Comparison of ENCODE assay signal across 13 cellular contexts in the genomic region with DNA sequence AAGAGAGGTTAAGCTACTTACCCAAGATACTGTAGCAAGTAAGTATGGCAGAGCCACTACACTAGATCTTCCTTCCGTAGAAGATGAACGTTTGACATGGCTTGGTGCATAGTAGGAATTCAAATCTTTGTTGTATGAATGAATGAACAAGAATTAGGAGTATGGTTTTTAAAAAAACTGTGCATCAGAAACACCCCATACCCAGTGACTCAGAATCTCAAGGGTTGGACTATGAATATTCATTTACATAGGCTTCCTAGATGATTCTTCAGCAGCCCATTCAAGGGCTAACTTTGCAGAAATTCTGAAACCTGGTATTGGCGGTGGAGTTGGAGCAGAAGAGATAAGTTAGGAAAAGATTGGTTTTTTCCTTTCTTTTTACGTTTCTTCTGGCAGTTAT. TPM values are rescaled to one million over a fixed set of nuclear protein-coding genes. Genes with fewer than 3 reads are reported as not detected.
DNase-seq lines count a peak whose midpoint lies in the region; ATAC-seq and TF ChIP-seq lines count a peak whose summit lies in the region.
"Had no signal": no experiment of that assay in that cellular context is flagged by ENCODE, and none has a peak within 500 bp of the region (broad histone marks: within the 10 kb centered on the region; RNA-seq: fewer than 3 reads in every experiment).

No MANE protein-coding gene starts in this region.

- no peaks in the 10 kb centered on the region for H3K9me2 ChIP-seq in GM23338 (ENCODE audit: insufficient read depth)

- peak overlapping the region; percentile 17 for H3K27ac ChIP-seq in CD4-positive, alpha-beta memory T cell (ENCODE audit: low read depth, low read length)
- H3K27ac ChIP-seq in GM23338 (ENCODE audit: low read depth), result no peak overlapping the region
- no peak overlapping the region for H3K27ac ChIP-seq in ovary

- WGBS in ovary, 3 donors, result 72 to 79% (median 73%) methylated on average over 4 of the region's 4 CpGs

- no peaks in the 10 kb centered on the region for H3F3A ChIP-seq in GM23338 (replicated peaks; ENCODE audit: low read depth)

- TF ChIP-seq CTCF in GM23338 (conservative IDR thresholded peaks at IDR 0.05; ENCODE audit: low read depth in 2 of 2) (no peak), ovary (IDR thresholded peaks at IDR 0.05) (no peak), GM10266 (IDR thresholded peaks at IDR 0.05; ENCODE audit: control insufficient read depth, insufficient read depth, low read depth, missing control alignments) (no peak)
- TF ChIP-seq CTCF in activated CD8-positive, alpha-beta T cell treated with anti-CD3 and anti-CD28 coated beads for 36 hours (IDR thresholded peaks at IDR 0.05), result no peak

- no peaks in the 10 kb centered on the region for H3K9me3 ChIP-seq in CD4-positive, alpha-beta memory T cell (ENCODE audit: control insufficient read depth in 1 of 2, low read length in 2 of 2)
- H3K9me3 ChIP-seq in ovary, result no peaks in the 10 kb centered on the region
- H3K9me3 ChIP-seq: gastroesophageal sphincter had no signal

- no peaks in the 10 kb centered on the region for H3K27me3 Mint-ChIP-seq in CD4-positive, alpha-beta memory T cell
- peaks cover 3% of the 10 kb centered on the region for H3K27me3 Mint-ChIP-seq in GM23338 (ENCODE audit: insufficient read depth, low read depth, poor library complexity)
- H3K27me3 Mint-ChIP-seq in activated CD8-positive, alpha-beta T cell treated with anti-CD3 and anti-CD28 coated beads for 36 hours, result no peaks in the 10 kb centered on the region

- peak overlapping the region; percentile 72 to 100 (median 84) for H3K4me3 Mint-ChIP-seq in CD4-positive, alpha-beta memory T cell
- H3K4me3 Mint-ChIP-seq in GM23338, result no peak overlapping the region
- H3K4me3 Mint-ChIP-seq in activated CD8-positive, alpha-beta T cell treated with anti-CD3 and anti-CD28 coated beads for 36 hours, result peak overlapping the region; percentile 99

- CTCF ChIA-PET in CD4-positive, alpha-beta memory T cell (lab: Charles Lee; ENCODE audit: partially characterized antibody), result interaction anchor here (1.2 kb wide), 1 partner anchor 70 kb away, joined by 5 read pairs; no protein-coding TSS in a partner anchor
- CTCF ChIA-PET in activated CD8-positive, alpha-beta T cell treated with anti-CD3 and anti-CD28 coated beads for 36 hours (lab: Charles Lee), result interaction anchor here (1.0 to 3.7 kb wide), 4 partner anchors 18 to 291 kb away, joined by 3 to 17 read pairs (median 4); no protein-coding TSS in a partner anchor

- peak overlapping the region; percentile 33; the same call in 1 of the 2 replicates for H3K4me2 ChIP-seq in GM23338

- peaks cover 20 to 51% of the 10 kb centered on the region in 2 donors for H3K36me3 Mint-ChIP-seq in CD4-positive, alpha-beta memory T cell
- H3K36me3 Mint-ChIP-seq in GM23338 (ENCODE audit: low read depth), result peaks cover 11% of the 10 kb centered on the region; the same call in 2 of the 3 replicates
- peaks cover 64% of the 10 kb centered on the region for H3K36me3 Mint-ChIP-seq in activated CD8-positive, alpha-beta T cell treated with anti-CD3 and anti-CD28 coated beads for 36 hours (ENCODE audit: low read depth)

- ATAC-seq in GM23338, result no peak
- no peak for ATAC-seq in activated CD8-positive, alpha-beta T cell treated with anti-CD3 and anti-CD28 coated beads for 36 hours
- ATAC-seq: gastroesophageal sphincter had no signal

- peak overlapping the region; percentile 9 to 15 for H3K4me3 ChIP-seq in CD4-positive, alpha-beta memory T cell (ENCODE audit: low read length in 2 of 2)
- 0 out of 2 replicates have a peak overlapping the region, but pooled peaks have one; percentile 4 for H3K4me3 ChIP-seq in GM23338
- H3K4me3 ChIP-seq in ovary, result no peak overlapping the region

- H3K36me3 ChIP-seq in CD4-positive, alpha-beta memory T cell (ENCODE audit: insufficient read depth, low read length), result no peaks in the 10 kb centered on the region
- H3K36me3 ChIP-seq in GM23338 (ENCODE audit: insufficient read depth) (no peaks in the 10 kb centered on the region), ovary (no peaks in the 10 kb centered on the region)
- H3K36me3 ChIP-seq: gastroesophageal sphincter had no signal

- H3K27ac Mint-ChIP-seq in CD4-positive, alpha-beta memory T cell, result peak overlapping the region; percentile 43 to 89 (median 85)
- no peak overlapping the region for H3K27ac Mint-ChIP-seq in GM23338
- peak overlapping the region; percentile 79 for H3K27ac Mint-ChIP-seq in activated CD8-positive, alpha-beta T cell treated with anti-CD3 and anti-CD28 coated beads for 36 hours

- peaks cover 94% of the 10 kb centered on the region for H3K79me2 ChIP-seq in GM23338 (replicated peaks; ENCODE audit: insufficient read depth)

- H3K4me1 ChIP-seq in CD4-positive, alpha-beta memory T cell (ENCODE audit: insufficient read depth, low read length), result peaks cover 88% of the 10 kb centered on the region
- H3K4me1 ChIP-seq in GM23338 (ENCODE audit: insufficient read depth) (peaks cover 68% of the 10 kb centered on the region), ovary (ENCODE audit: insufficient read depth) (peaks cover 5% of the 10 kb centered on the region)

- peak in 1 of 5 donors; percentile 42 for DNase-seq in CD4-positive, alpha-beta memory T cell
- DNase-seq in GM23338 (ENCODE audit: low spot score) (no peak), kidney tubule cell (ENCODE audit: low spot score) (peak; percentile 55), ovary (no peak), GM10266 (ENCODE audit: extremely low spot score) (no peak), NCI-H1694 (lab: John Stamatoyannopoulos, UW) (no peak)
- no peak for DNase-seq in activated CD8-positive, alpha-beta T cell treated with anti-CD3 and anti-CD28 coated beads for 36 hours
- DNase-seq in stimulated activated CD4-positive, alpha-beta T cell treated with anti-CD3 and anti-CD28 coated beads, Interleukin-15, amount 100 ng/mL, for 24 hours, result no peak
- DNase-seq: activated CD4-positive, alpha-beta T cell treated with anti-CD3 and anti-CD28 coated beads, Interleukin-2, amount 50 U/mL, for 48 hours; cerebellar nuclear complex; DMS79 treated with DMSO at 0.1 percent for 48 hours; NCI-H1930 had no signal

- intact Hi-C loops in CD4-positive, alpha-beta memory T cell (cut with micrococcal nuclease), result no loop called here
- intact Hi-C loops in activated CD8-positive, alpha-beta T cell treated with anti-CD3 and anti-CD28 coated beads for 36 hours (cut with micrococcal nuclease), result loop anchor here (10.0 kb wide), 1 partner anchor 200 kb away; no protein-coding TSS in a partner anchor
- intact Hi-C loops in ovary (cut with DNase I), result no loop called here

- POLR2A ChIA-PET in CD4-positive, alpha-beta memory T cell (lab: Charles Lee; ENCODE audit: partially characterized antibody), result interaction anchor here (1.0 to 3.3 kb wide), 2 partner anchors 38 to 139 kb away, joined by 6 to 18 read pairs; partner anchors contain the start of gene SLC35F5
- POLR2A ChIA-PET in activated CD8-positive, alpha-beta T cell treated with anti-CD3 and anti-CD28 coated beads for 36 hours (lab: Charles Lee), result interaction anchor here (0.6 to 6.8 kb wide), 5 partner anchors 9 to 105 kb away, joined by 3 to 35 read pairs (median 3); no protein-coding TSS in a partner anchor

- no peaks in the 10 kb centered on the region for H3K9me3 Mint-ChIP-seq in CD4-positive, alpha-beta memory T cell
- H3K9me3 Mint-ChIP-seq in GM23338, result no peaks in the 10 kb centered on the region
- no peaks in the 10 kb centered on the region for H3K9me3 Mint-ChIP-seq in activated CD8-positive, alpha-beta T cell treated with anti-CD3 and anti-CD28 coated beads for 36 hours

- H2AFZ ChIP-seq in GM23338, result no peak overlapping the region

- H3K4me1 Mint-ChIP-seq in CD4-positive, alpha-beta memory T cell, result peaks cover 77 to 93% (median 82%) of the 10 kb centered on the region in 4 donors
- peaks cover 76% of the 10 kb centered on the region for H3K4me1 Mint-ChIP-seq in GM23338
- peaks cover 78% of the 10 kb centered on the region for H3K4me1 Mint-ChIP-seq in activated CD8-positive, alpha-beta T cell treated with anti-CD3 and anti-CD28 coated beads for 36 hours (ENCODE audit: low read depth)

- H3K27me3 ChIP-seq in CD4-positive, alpha-beta memory T cell (ENCODE audit: insufficient read depth, low read length), result no peaks in the 10 kb centered on the region
- H3K27me3 ChIP-seq in GM23338 (ENCODE audit: insufficient read depth), result no peaks in the 10 kb centered on the region
- no peaks in the 10 kb centered on the region for H3K27me3 ChIP-seq in ovary
- H3K27me3 ChIP-seq: gastroesophageal sphincter had no signal

- no peak for TF ChIP-seq POLR2A in ovary (IDR thresholded peaks at IDR 0.05)

- TF ChIP-seq EP300 in ovary (IDR thresholded peaks at IDR 0.05), result no peak

- H4K20me1 ChIP-seq in GM23338 (replicated peaks; ENCODE audit: insufficient read depth), result peaks cover 53% of the 10 kb centered on the region

TF ChIP-seq in GM23338, 12 proteins besides CTCF, POLR2A, EP300 and RAD21:
- no peak for TF ChIP-seq POLR2AphosphoS5 (IDR thresholded peaks at IDR 0.05; ENCODE audit: low read depth)

RNA-seq across cellular contexts. Expression of gene ACTR3, which starts 5.4 kb away (rescaled TPM):
- total RNA-seq in CD4-positive, alpha-beta memory T cell, result 100 to 1,000 TPM; 247 to 251 TPM
- polyA plus RNA-seq in CD4-positive, alpha-beta memory T cell, result 100 to 1,000 TPM; 541 to 567 TPM
- 137 and 138 TPM in 2 replicates for total RNA-seq in GM23338 (2014; rRNA removed; shearing (Covaris generic))
- polyA plus RNA-seq in GM23338 (2016; fragmentation: Nextera tagmentation; extraction: Ambion mirVana) (47.8 and 63.7 TPM in 2 replicates), ovary (100 to 1,000 TPM in 1 of 2 donors, 10 to 100 TPM in 1; 41.7 to 166 TPM)
- total RNA-seq in activated CD8-positive, alpha-beta T cell treated with anti-CD3 and anti-CD28 coated beads for 36 hours, result 100 to 1,000 TPM; 442 to 449 TPM
- total RNA-seq in ovary, result 100 to 1,000 TPM in 5 of 7 donors, 10 to 100 TPM in 2; 42.1 to 167 (median 133) TPM
